ENCODE assay signal across 14 cellular contexts in genomic region chr9:130090915-130091314, GRCh38. TPM values are rescaled to one million over a fixed set of nuclear protein-coding genes. Genes with fewer than 3 reads are reported as not detected.
DNase-seq lines count a peak whose midpoint lies in the region; ATAC-seq and TF ChIP-seq lines count a peak whose summit lies in the region.
"Had no signal": no experiment of that assay in that cellular context is flagged by ENCODE, and none has a peak within 500 bp of the region (broad histone marks: within the 10 kb centered on the region; RNA-seq: fewer than 3 reads in every experiment).

No MANE protein-coding gene starts in this region.

- no peak overlapping the region for H3K23ac ChIP-seq in IMR-90 (ENCODE audit: low read depth, low read length)

- in situ Hi-C loops in IMR-90 (cut with MboI; ENCODE audit: low sequenced_read_pairs): no loop called here

- H3K9ac ChIP-seq in IMR-90 (ENCODE audit: low read depth, low read length): no peak overlapping the region

- no peak overlapping the region for H2AFZ ChIP-seq in IMR-90 (replicated peaks; ENCODE audit: low read length, poor library complexity)

- TF ChIP-seq RAD21 in IMR-90 (IDR thresholded peaks at IDR 0.05; ENCODE audit: low read length): no peak

- ATAC-seq in IMR-90 (ENCODE audit: low read depth) (peak; percentile 57), heart left ventricle (no peak), GM19324 (IDR thresholded peaks at IDR 0.05; ENCODE audit: low FRiP score, unreplicated experiment) (no peak)

- no peak overlapping the region for H3K14ac ChIP-seq in IMR-90 (replicated peaks; ENCODE audit: low read depth, low read length)

- WGBS in IMR-90 (ENCODE audit: extremely low coverage in 2 of 2, insufficient read length in 1 of 2), 2 experiments: no CpG with 5 or more reads among the region's 3 CpGs
- 71 to 74% methylated on average over 3 of the region's 3 CpGs for WGBS in thyroid gland, 2 donors
- 85 to 92% (median 87%) methylated on average over 3 of the region's 3 CpGs for WGBS in heart left ventricle, 4 donors

- H3K9me3 ChIP-seq in IMR-90 (ENCODE audit: control insufficient read depth, insufficient read depth, low read length) (no peaks in the 10 kb centered on the region), thyroid gland (no peaks in the 10 kb centered on the region), heart left ventricle (no peaks in the 10 kb centered on the region)

- H2BK5ac ChIP-seq in IMR-90 (ENCODE audit: low read depth, low read length, poor library complexity, severe bottlenecking): no peak overlapping the region

- no peak overlapping the region for H3K4me2 ChIP-seq in IMR-90 (ENCODE audit: low read depth, low read length)

- H3K36me3 ChIP-seq in IMR-90 (ENCODE audit: control insufficient read depth, insufficient read depth, low read length) (peaks cover 49% of the 10 kb centered on the region), thyroid gland (peaks cover 22 to 40% of the 10 kb centered on the region in 2 donors), heart left ventricle (peaks cover 0 to 100% (median 97%) of the 10 kb centered on the region in 9 donors)

- H2AK9ac ChIP-seq in IMR-90 (replicated peaks; ENCODE audit: low read depth, low read length, poor library complexity): no peak overlapping the region

- no peak overlapping the region for H3K4me3 ChIP-seq in IMR-90 (ENCODE audit: insufficient read depth, low read depth, low read length)
- no peak overlapping the region for H3K4me3 ChIP-seq in thyroid gland (replicated peaks in 1 of 3)
- no peak overlapping the region for H3K4me3 ChIP-seq in heart left ventricle

- no peak overlapping the region for H2BK120ac ChIP-seq in IMR-90 (ENCODE audit: low read depth, low read length)

- H4K8ac ChIP-seq in IMR-90 (ENCODE audit: low read depth in 2 of 2, low read length in 2 of 2): no peak overlapping the region

- POLR2A ChIA-PET in IMR-90 (lab: Charles Lee; ENCODE audit: unreplicated experiment): no interaction called here

- no TSS peak for BruUV-seq in IMR-90 (replicated peaks; lab: Mats Ljungman, UMichigan)

- no peak overlapping the region for H3K27ac ChIP-seq in IMR-90 (ENCODE audit: insufficient read depth, low read length)
- H3K27ac ChIP-seq in thyroid gland: peak overlapping the region in 1 of 3 donors; percentile 35
- no peak overlapping the region for H3K27ac ChIP-seq in heart left ventricle

- no peak overlapping the region for H4K91ac ChIP-seq in IMR-90 (ENCODE audit: insufficient read depth, low read depth, low read length)

- H3K4ac ChIP-seq in IMR-90 (ENCODE audit: low read depth, low read length): no peak overlapping the region

- TF ChIP-seq POLR2A in IMR-90 (IDR thresholded peaks at IDR 0.05; ENCODE audit: low read depth, low read length): no peak
- TF ChIP-seq POLR2A in thyroid gland (IDR thresholded peaks at IDR 0.05): no peak
- no peak for TF ChIP-seq POLR2A in heart left ventricle (IDR thresholded peaks at IDR 0.05)

- H3K9me1 ChIP-seq in IMR-90 (ENCODE audit: insufficient read depth, low read length): peaks cover 5% of the 10 kb centered on the region; the same call in 1 of the 2 replicates

- intact Hi-C loops in IMR-90 (cut with micrococcal nuclease): no loop called here
- intact Hi-C loops in thyroid gland (cut with DNase I): no loop called here
- intact Hi-C loops in heart left ventricle (cut with DNase I): no loop called here

- no peaks in the 10 kb centered on the region for H4K20me1 ChIP-seq in IMR-90 (ENCODE audit: insufficient read depth, low read length)

- H2BK20ac ChIP-seq in IMR-90 (ENCODE audit: low read depth, low read length): no peak overlapping the region

- no peak overlapping the region for H4K5ac ChIP-seq in IMR-90 (ENCODE audit: low read depth, low read length)

- no peak overlapping the region for H3K56ac ChIP-seq in IMR-90 (ENCODE audit: extremely low read depth, insufficient read depth, low read length)

- no peak overlapping the region for H3K18ac ChIP-seq in IMR-90 (ENCODE audit: low read depth, low read length)

- dilution Hi-C loops in IMR-90 (cut with HindIII; ENCODE audit: low sequenced_read_pairs, unreplicated experiment): no loop called here

- TF ChIP-seq CTCF in IMR-90 (conservative IDR thresholded peaks at IDR 0.05; ENCODE audit: low read depth, low read length): peak; percentile 32
- TF ChIP-seq CTCF in thyroid gland (IDR thresholded peaks at IDR 0.05): peak in 4 of 6 experiments; percentile 12 to 49 (median 42)
- no peak for TF ChIP-seq CTCF in heart left ventricle (IDR thresholded peaks at IDR 0.05)

- DNase-seq in IMR-90 (peak; percentile 6), cerebellar cortex (ENCODE audit: low spot score) (peak; percentile 22), iris pigment epithelial cell (ENCODE audit: low read depth) (peak; percentile 18), thyroid gland (no peak), HUDEP-2 (lab: John Stamatoyannopoulos, UW; ENCODE audit: unreplicated experiment in 76 of 76) (no peak), heart left ventricle (no peak)
- DNase-seq: DMS 273 treated with DMSO at 0.1 percent for 48 hours, Karpas-422, MM.1S, NCI-H1105 treated with DMSO at 0.1 percent for 48 hours, NCI-H187, NCI-H2171, NCI-H774 had no signal

- CTCF ChIA-PET in IMR-90 (lab: Yijun Ruan, JAX): no interaction called here

- H3K79me1 ChIP-seq in IMR-90 (ENCODE audit: low read depth in 1 of 2, low read length in 2 of 2): peaks cover 5 to 21% of the 10 kb centered on the region in 2 experiments; a peak in 3 of 4 replicates

- H2BK15ac ChIP-seq in IMR-90 (ENCODE audit: low read depth, low read length): no peak overlapping the region

- H3K4me1 ChIP-seq in IMR-90 (ENCODE audit: control insufficient read depth, insufficient read depth, low read length) (no peaks in the 10 kb centered on the region), thyroid gland (no peaks in the 10 kb centered on the region), heart left ventricle (no peaks in the 10 kb centered on the region)

- H3K27me3 ChIP-seq in IMR-90 (ENCODE audit: control insufficient read depth, insufficient read depth, low read length) (no peaks in the 10 kb centered on the region), thyroid gland (no peaks in the 10 kb centered on the region), heart left ventricle (no peaks in the 10 kb centered on the region)

- H2AK5ac ChIP-seq in IMR-90 (ENCODE audit: low read depth, low read length): no peak overlapping the region

TF ChIP-seq in IMR-90, 13 proteins besides CTCF, POLR2A, EP300 and RAD21:
- TF ChIP-seq RCOR1 (IDR thresholded peaks at IDR 0.05; ENCODE audit: insufficient replicate concordance, low read length): no peak
- no peak for TF ChIP-seq RFX5 (IDR thresholded peaks at IDR 0.05; ENCODE audit: low read depth, low read length)
TF ChIP-seq in IMR-90: peak in this region for 0.

RNA-seq across cellular contexts. Expression of gene GPR107, which starts 37.2 kb away (rescaled TPM):
- total RNA-seq in IMR-90 (2012; rRNA removed) (16.7 and 17.8 TPM in 2 replicates), thyroid gland (10 to 100 TPM; 43.5 to 65.6 (median 58.7) TPM), heart left ventricle (10 to 100 TPM; 16.1 to 33.2 (median 21.3) TPM)
- polyA plus RNA-seq in IMR-90 (2012; rRNA removed) (20.2 and 21.6 TPM in 2 replicates), heart left ventricle (10 to 100 TPM in 1 of 2 donors, 1 to 10 TPM in 1; 7.0 to 30.5 TPM)
- polyA plus RNA-seq in IMR-90 (2012; cell fraction: cytosol; rRNA removed): 7.6 and 9.1 TPM in 2 replicates
- polyA plus RNA-seq in IMR-90 (2012; cell fraction: nucleus; rRNA removed; ENCODE audit: low replicate concordance): 16.5 and 42.3 TPM in 2 replicates

RNA-seq across cellular contexts. Expression of gene FNBP1, which starts 47.9 kb away (rescaled TPM):
- 15.4 and 21.4 TPM in 2 replicates for total RNA-seq in IMR-90 (2012; rRNA removed)
- 8.2 and 10.3 TPM in 2 replicates for polyA plus RNA-seq in IMR-90 (2012; rRNA removed)
- polyA plus RNA-seq in IMR-90 (2012; cell fraction: cytosol; rRNA removed): 4.1 and 4.6 TPM in 2 replicates
- polyA plus RNA-seq in IMR-90 (2012; cell fraction: nucleus; rRNA removed; ENCODE audit: low replicate concordance): 4.7 and 11.1 TPM in 2 replicates
- total RNA-seq in thyroid gland: 10 to 100 TPM; 55.8 to 78.5 (median 76.0) TPM
- total RNA-seq in heart left ventricle: 10 to 100 TPM; 16.6 to 47.3 (median 24.8) TPM
- 10 to 100 TPM in 1 of 2 donors, 1 to 10 TPM in 1; 6.9 to 13.4 TPM for polyA plus RNA-seq in heart left ventricle

Comparison
In these comparisons a context has a peak if more than half of its experiments do, and no peak if none do; other contexts are left out.
1. DNase-seq: peak in IMR-90 (single experiment), cerebellar cortex (single experiment) and iris pigment epithelial cell (single experiment); none in thyroid gland (0 of 2), HUDEP-2 (0 of 76) and heart left ventricle (0 of 5).
2. CTCF ChIP-seq: peak in IMR-90 (single experiment) and thyroid gland (4 of 6); none in heart left ventricle (0 of 12).